Comparison of ENCODE assay signal across 9 cellular contexts in the genomic region with DNA sequence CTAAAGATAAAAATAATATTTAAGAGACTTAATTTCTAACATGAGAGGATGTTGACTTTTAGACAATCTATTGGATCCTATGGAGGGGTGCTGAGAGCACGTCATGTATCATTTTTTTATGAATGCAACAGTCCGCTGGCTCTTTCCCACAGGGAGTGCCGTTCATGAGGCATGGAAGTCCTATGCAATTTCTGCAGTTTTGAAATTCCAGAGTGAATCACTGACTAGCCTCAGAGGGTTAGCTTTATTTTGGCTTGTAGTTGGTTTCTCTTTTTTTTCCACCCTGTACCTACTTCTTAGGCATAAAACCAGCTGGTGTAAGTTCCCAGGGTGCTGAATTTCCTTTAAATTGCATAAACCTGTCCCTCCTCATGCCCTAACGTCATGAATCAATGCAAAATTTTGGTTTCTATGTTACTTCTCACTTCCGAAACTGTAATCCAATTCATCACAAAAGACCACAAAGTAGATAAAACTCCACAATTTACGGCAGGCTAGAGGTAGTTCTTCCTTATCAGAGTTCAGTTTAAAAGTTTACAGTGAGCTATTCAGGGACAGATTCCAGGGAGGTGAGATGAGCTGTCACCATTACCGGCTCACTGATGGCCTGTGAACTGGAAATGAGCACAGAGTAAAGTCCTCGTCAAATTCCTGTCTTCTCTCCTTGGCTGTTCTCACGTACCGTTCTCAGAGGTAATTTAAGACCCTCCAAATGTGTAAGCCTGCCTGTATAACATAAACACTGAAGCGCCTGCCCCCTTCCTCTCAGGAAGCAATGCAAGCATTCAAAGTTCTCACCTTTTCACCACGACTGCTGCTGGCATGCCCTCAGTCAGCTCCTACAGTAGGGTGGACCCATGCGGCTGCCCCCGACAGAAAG.
DNase-seq lines count a peak whose midpoint lies in the region; ATAC-seq lines count a peak whose summit lies in the region.
"Had no signal": no experiment of that assay in that cellular context is flagged by ENCODE, and none has a peak within 500 bp of the region (broad histone marks: within the 10 kb centered on the region; RNA-seq: fewer than 3 reads in every experiment).

No MANE protein-coding gene starts in this region.

- no peaks in the 10 kb centered on the region for H3K36me3 Mint-ChIP-seq in effector memory CD8-positive, alpha-beta T cell (ENCODE audit: insufficient read depth)
- H3K36me3 Mint-ChIP-seq: naive B cell had no signal

- H3K9me3 Mint-ChIP-seq in effector memory CD8-positive, alpha-beta T cell: peaks cover 0 to 3% of the 10 kb centered on the region in 2 donors

- no peak overlapping the region for H3K4me3 ChIP-seq in skeletal muscle cell (ENCODE audit: low read depth, low read length)

- DNase-seq in LHCN-M2 (ENCODE audit: low read depth): peak; percentile 73
- DNase-seq in skeletal muscle cell (ENCODE audit: low read depth): peak; percentile 78
- DNase-seq in effector memory CD8-positive, alpha-beta T cell: no peak
- DNase-seq in left lobe of liver (ENCODE audit: low spot score): no peak
- DNase-seq in NCI-H2081 treated with DMSO at 0.1 percent for 48 hours (lab: John Stamatoyannopoulos, UW): no peak
- DNase-seq in NCI-H524 (lab: John Stamatoyannopoulos, UW): no peak
- DNase-seq: naive B cell had no signal

- no peaks in the 10 kb centered on the region for H3K27me3 Mint-ChIP-seq in effector memory CD8-positive, alpha-beta T cell

- no peaks in the 10 kb centered on the region for H3K4me1 Mint-ChIP-seq in effector memory CD8-positive, alpha-beta T cell (ENCODE audit: low read depth in 2 of 2)
- H3K4me1 Mint-ChIP-seq: naive B cell had no signal

- ATAC-seq in GM19397 (IDR thresholded peaks at IDR 0.05; ENCODE audit: unreplicated experiment): peak; percentile 49
- ATAC-seq in esophagus mucosa: peak; percentile 72
- ATAC-seq in effector memory CD8-positive, alpha-beta T cell (replicated peaks): no peak
- ATAC-seq in left lobe of liver: no peak

- no peak overlapping the region for H3K4me3 Mint-ChIP-seq in effector memory CD8-positive, alpha-beta T cell
- H3K4me3 Mint-ChIP-seq: naive B cell had no signal

- no peak overlapping the region for H3K27ac Mint-ChIP-seq in effector memory CD8-positive, alpha-beta T cell
- H3K27ac Mint-ChIP-seq: naive B cell had no signal

Comparison
In these comparisons a context has a peak if more than half of its experiments do, and no peak if none do; other contexts are left out.
1. ATAC-seq: peak in GM19397 (single experiment) and esophagus mucosa (single experiment); none in effector memory CD8-positive, alpha-beta T cell (single experiment) and left lobe of liver (single experiment).
2. DNase-seq: peak in LHCN-M2 (single experiment) and skeletal muscle cell (single experiment); none in effector memory CD8-positive, alpha-beta T cell (0 of 3), left lobe of liver (single experiment), NCI-H2081 treated with DMSO at 0.1 percent for 48 hours (single experiment) and NCI-H524 (0 of 2).